8 cellular contexts compared by ENCODE assay signal in genomic region chr16:75426524-75426923, GRCh38. TPM values are rescaled to one million over a fixed set of nuclear protein-coding genes. Genes with fewer than 3 reads are reported as not detected.
DNase-seq lines count a peak whose midpoint lies in the region; TF ChIP-seq lines count a peak whose summit lies in the region.
"Not testable (repeated sequence)": the region's sequence is repeated elsewhere in the genome, so short reads cannot be mapped to it uniquely, and the experiment has no call there.

No MANE protein-coding gene starts in this region.

- not testable (repeated sequence) for H3K27me3 ChIP-seq in GM23248 (replicated peaks; ENCODE audit: insufficient read depth); brain microvascular endothelial cell (replicated peaks)

- not testable (repeated sequence) for H3K9me2 ChIP-seq in GM23248 (ENCODE audit: insufficient read depth)

- not testable (repeated sequence) for TF ChIP-seq CTCF in brain microvascular endothelial cell (IDR thresholded peaks at IDR 0.05; ENCODE audit: low read depth, low read length, missing control alignments); fibroblast of mammary gland (conservative IDR thresholded peaks at IDR 0.05; ENCODE audit: control insufficient read depth, insufficient read depth, low read depth, low read length)

- peak overlapping the region; percentile 50 for H3K27ac ChIP-seq in GM23248
- H3K27ac ChIP-seq in brain microvascular endothelial cell = not testable (repeated sequence)

- not testable (repeated sequence) for H3K9ac ChIP-seq in GM23248

- not testable (repeated sequence) for H4K20me1 ChIP-seq in GM23248 (ENCODE audit: insufficient read depth)

- peaks cover 97% of the 10 kb centered on the region for H3K79me2 ChIP-seq in GM23248 (ENCODE audit: insufficient read depth)

- H2AFZ ChIP-seq in GM23248 = not testable (repeated sequence)

- peaks cover 22% of the 10 kb centered on the region; the same call in 1 of the 2 replicates for H3F3A ChIP-seq in GM23248 (ENCODE audit: insufficient read depth)

- not testable (repeated sequence) for H3K9me3 ChIP-seq in GM23248 (ENCODE audit: low read depth)

- not testable (repeated sequence) for H3K36me3 ChIP-seq in GM23248 (ENCODE audit: low read depth); brain microvascular endothelial cell (replicated peaks)

- 26 to 36% methylated on average over 2 of the region's 2 CpGs for WGBS in GM23248 (ENCODE audit: low coverage in 1 of 2, low lambda C conversion rate in 2 of 2, missing lambda C conversion rate in 2 of 2), 2 experiments

- peak; percentile 24 for DNase-seq in AG20443 (ENCODE audit: low spot score)
- peak; percentile 64 for DNase-seq in GM23248
- DNase-seq in NCI-H69 (lab: John Stamatoyannopoulos, UW) = peak; percentile 5
- peak; percentile 36 for DNase-seq in activated CD4-positive, alpha-beta T cell treated with anti-CD3 and anti-CD28 coated beads for 48 hours
- peak; percentile 21 for DNase-seq in brain microvascular endothelial cell
- peak; percentile 48 for DNase-seq in fibroblast of mammary gland (ENCODE audit: low read depth)
- DNase-seq in kidney tubule cell (ENCODE audit: low spot score) = peak; percentile 64
- peak; percentile 14 for DNase-seq in stimulated activated CD4-positive, alpha-beta T cell treated with anti-CD3 and anti-CD28 coated beads, Interleukin-1b, Interleukin-23, amount 100 ng/mL, for 48 hours

- H3K4me1 ChIP-seq in GM23248 (ENCODE audit: insufficient read depth) = not testable (repeated sequence)

- in situ Hi-C loops in GM23248 (cut with MboI); brain microvascular endothelial cell (cut with HindIII; ENCODE audit: low pct_ligation_motif_present, low sequenced_read_pairs): not testable (repeated sequence)

- H3K4me3 ChIP-seq in GM23248; brain microvascular endothelial cell (ENCODE audit: low read depth, low read length); fibroblast of mammary gland (ENCODE audit: control insufficient read depth, low read depth, low read length): not testable (repeated sequence)

- H3K4me2 ChIP-seq in GM23248 (ENCODE audit: unreplicated experiment) = peak overlapping the region; percentile 19

RNA-seq across cellular contexts. Expression of gene CFDP1, which starts 6.8 kb away (rescaled TPM):
- 30.4 and 36.9 TPM in 2 replicates for total RNA-seq in GM23248 (2014; rRNA removed; shearing (Covaris generic))
- 45.2 and 46.7 TPM in 2 replicates for polyA plus RNA-seq in GM23248 (2016; fragmentation: Nextera tagmentation; extraction: Ambion mirVana)

RNA-seq across cellular contexts. Expression of gene TMEM170A, which starts 38.0 kb away (rescaled TPM):
- 11.9 and 18.6 TPM in 2 replicates for total RNA-seq in GM23248 (2014; rRNA removed; shearing (Covaris generic))
- 10.3 and 12.6 TPM in 2 replicates for polyA plus RNA-seq in GM23248 (2016; fragmentation: Nextera tagmentation; extraction: Ambion mirVana)

Comparison
In these comparisons a context has a peak if more than half of its experiments do, and no peak if none do; other contexts are left out.
1. DNase-seq: peak in every context shown above with its lines; median percentile 64 in GM23248; 64 in kidney tubule cell; 48 in fibroblast of mammary gland; 36 in activated CD4-positive, alpha-beta T cell treated with anti-CD3 and anti-CD28 coated beads for 48 hours; 24 in AG20443; 21 in brain microvascular endothelial cell; 14 in stimulated activated CD4-positive, alpha-beta T cell treated with anti-CD3 and anti-CD28 coated beads, Interleukin-1b, Interleukin-23, amount 100 ng/mL, for 48 hours; 5 in NCI-H69.